8 cellular contexts compared by ENCODE assay signal in the genomic region with DNA sequence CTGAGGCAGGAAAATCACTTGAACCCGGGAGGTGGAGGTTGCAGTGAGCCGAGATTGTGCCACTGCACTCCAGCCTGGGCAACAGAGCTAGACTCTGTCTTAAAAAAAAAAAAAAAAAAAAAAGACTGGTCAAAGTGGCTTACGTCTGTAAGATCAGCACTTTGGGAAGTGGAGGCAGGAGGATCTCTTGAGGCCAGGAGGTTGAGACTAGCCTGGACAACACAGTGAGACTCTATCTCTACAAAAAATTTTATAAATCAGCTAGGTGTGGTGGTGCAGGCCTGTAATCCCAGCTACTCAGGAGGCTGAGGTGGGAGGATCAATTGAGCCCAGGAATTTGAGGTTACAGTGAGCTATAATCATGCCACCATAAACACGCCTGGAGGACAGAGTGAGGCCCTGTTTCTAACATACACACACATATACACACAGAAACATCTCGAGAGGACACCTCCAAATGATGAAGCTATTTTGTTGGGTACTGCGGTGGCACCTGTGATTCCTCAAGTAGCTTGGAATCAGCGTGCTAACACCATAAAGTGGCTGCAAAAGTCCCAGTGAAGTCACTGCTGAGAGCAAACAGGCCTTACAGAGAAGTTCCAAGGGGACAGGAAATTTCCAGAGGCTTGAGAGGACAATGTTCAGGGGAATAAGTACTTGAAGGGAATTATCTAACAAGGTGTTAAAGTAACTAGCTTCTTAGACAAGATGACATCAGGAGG. TPM values are rescaled to one million over a fixed set of nuclear protein-coding genes. Genes with fewer than 3 reads are reported as not detected.
DNase-seq lines count a peak whose midpoint lies in the region; ATAC-seq and TF ChIP-seq lines count a peak whose summit lies in the region.

No MANE protein-coding gene starts in this region.

- peak overlapping the region; percentile 68 for H3K27ac Mint-ChIP-seq in MCF 10A (ENCODE audit: low read depth, unreplicated experiment)

- TSS peak; percentile 24 for BruUV-seq in MCF 10A (replicated peaks; lab: Mats Ljungman, UMichigan)

- H3K4me1 ChIP-seq in ACC112 (ENCODE audit: control insufficient read depth, insufficient read depth, low read length, unreplicated experiment) (peaks cover 43% of the 10 kb centered on the region), HUES48 (ENCODE audit: control insufficient read depth, insufficient read depth, low read length) (peaks cover 30% of the 10 kb centered on the region), muscle layer of colon (ENCODE audit: insufficient read depth, low read length) (peaks cover 36% of the 10 kb centered on the region)

- peak overlapping the region; percentile 99 for H3K4me3 ChIP-seq in ACC112 (ENCODE audit: low read depth, low read length)
- H3K4me3 ChIP-seq in HUES48 (ENCODE audit: low read depth, low read length): peak overlapping the region; percentile 92
- H3K4me3 ChIP-seq in muscle layer of colon (ENCODE audit: low read depth in 1 of 2, low read length in 2 of 2): peak overlapping the region in 1 of 2 donors; percentile 76

- H3K27ac ChIP-seq in ACC112 (ENCODE audit: low read depth, low read length) (peak overlapping the region; percentile 32; the same call in 1 of the 2 replicates), HUES48 (ENCODE audit: low read depth, low read length) (no peak overlapping the region), muscle layer of colon (ENCODE audit: low read depth, low read length) (no peak overlapping the region)

- H3K27me3 ChIP-seq in ACC112 (ENCODE audit: insufficient read depth, low read length): no peaks in the 10 kb centered on the region
- H3K27me3 ChIP-seq in HUES48 (ENCODE audit: control insufficient read depth, insufficient read depth, low read length): no peaks in the 10 kb centered on the region
- H3K27me3 ChIP-seq in muscle layer of colon (ENCODE audit: control insufficient read depth in 1 of 2, insufficient read depth in 2 of 2, low read length in 2 of 2): no peaks in the 10 kb centered on the region

- peaks cover 36% of the 10 kb centered on the region for H3K4me1 Mint-ChIP-seq in MCF 10A (ENCODE audit: insufficient read depth, unreplicated experiment)

- DNase-seq in MCF 10A (ENCODE audit: unreplicated experiment): no peak
- DNase-seq in DMS79 (lab: John Stamatoyannopoulos, UW): no peak
- DNase-seq in NCI-H1105 treated with DMSO at 0.1 percent for 48 hours (lab: John Stamatoyannopoulos, UW): no peak

- no peak overlapping the region for H2AFZ ChIP-seq in ACC112 (ENCODE audit: low read length, unreplicated experiment)

- H3K36me3 Mint-ChIP-seq in MCF 10A (ENCODE audit: insufficient read depth, unreplicated experiment): peaks cover 36% of the 10 kb centered on the region

- ATAC-seq in HG02571 (IDR thresholded peaks at IDR 0.05; ENCODE audit: unreplicated experiment) (no peak), HG03196 (IDR thresholded peaks at IDR 0.05; ENCODE audit: unreplicated experiment) (no peak)

- POLR2A ChIA-PET in MCF 10A (lab: Yijun Ruan, JAX): interaction anchor here (0.8 to 5.2 kb wide), 7 partner anchors 8 to 131 kb away, joined by 3 to 54 read pairs (median 4); a partner anchor contains a TSS

- peaks cover 11% of the 10 kb centered on the region for H3K36me3 ChIP-seq in ACC112 (ENCODE audit: insufficient read depth, low read length)
- peaks cover 14% of the 10 kb centered on the region for H3K36me3 ChIP-seq in HUES48 (ENCODE audit: control insufficient read depth, insufficient read depth, low read length)
- no peaks in the 10 kb centered on the region for H3K36me3 ChIP-seq in muscle layer of colon (ENCODE audit: insufficient read depth, low read length)

- H3K9me3 ChIP-seq in HUES48 (ENCODE audit: control insufficient read depth, insufficient read depth, low read length) (no peaks in the 10 kb centered on the region), muscle layer of colon (ENCODE audit: low read length) (no peaks in the 10 kb centered on the region)

- H3K9ac ChIP-seq in HUES48 (ENCODE audit: low read depth, low read length) (no peak overlapping the region), muscle layer of colon (ENCODE audit: low read length) (peak overlapping the region; percentile 46)

- CTCF ChIA-PET in MCF 10A (lab: Yijun Ruan, JAX): interaction anchor here (0.6 to 3.4 kb wide), 6 partner anchors 11 to 443 kb away, joined by 3 to 35 read pairs (median 4); no protein-coding TSS in a partner anchor

- peaks cover 55% of the 10 kb centered on the region for H3K79me2 ChIP-seq in ACC112 (ENCODE audit: control insufficient read depth, insufficient read depth, low read length, unreplicated experiment)

- H3K27me3 Mint-ChIP-seq in MCF 10A (ENCODE audit: insufficient read depth, unreplicated experiment): no peaks in the 10 kb centered on the region

- no peaks in the 10 kb centered on the region for H3K9me3 Mint-ChIP-seq in MCF 10A (ENCODE audit: unreplicated experiment)

- intact Hi-C loops in MCF 10A (cut with micrococcal nuclease): loop anchor here (5.0 kb wide), 1 partner anchor 115 kb away; a partner anchor contains a TSS

- peak overlapping the region; percentile 82 for H3K4me3 Mint-ChIP-seq in MCF 10A (ENCODE audit: unreplicated experiment)

- TF ChIP-seq CTCF in MCF 10A (IDR thresholded peaks at IDR 0.05; ENCODE audit: unreplicated experiment): no peak

RNA-seq across cellular contexts. Expression of a gene that starts 1.4 kb away (rescaled TPM):
- 106 and 107 TPM in 2 replicates for total RNA-seq in MCF 10A (2022)

RNA-seq across cellular contexts. Expression of a gene that starts 52.7 kb away (rescaled TPM):
- 43.8 and 54.0 TPM in 2 replicates for total RNA-seq in MCF 10A (2022)
